ENCODE assay signal across 8 cellular contexts in genomic region chr1:168342572-168343280, GRCh38.
A peak's percentile ranks its signal among the peaks of the same experiment; 100 is the strongest.
DNase-seq lines count a peak whose midpoint lies in the region; ATAC-seq, FAIRE-seq and TF ChIP-seq lines count a peak whose summit lies in the region.

No MANE protein-coding gene starts in this region.

- no peak overlapping the region for H3K9ac ChIP-seq in mammary epithelial cell (ENCODE audit: insufficient read depth, low read length)

- peaks cover 13% of the 10 kb centered on the region; the same call in 1 of the 3 replicates for H3K4me1 ChIP-seq in A549
- H3K4me1 ChIP-seq in mammary epithelial cell (ENCODE audit: insufficient read depth, low read length) = peaks cover 14% of the 10 kb centered on the region

- ATAC-seq in A549 (peak; percentile 98 to 99), GM18858 (IDR thresholded peaks at IDR 0.05; ENCODE audit: unreplicated experiment) (peak; percentile 79), HG03135 (IDR thresholded peaks at IDR 0.05; ENCODE audit: unreplicated experiment) (peak; percentile 75)

- H3K9me3 ChIP-seq in A549 (no peaks in the 10 kb centered on the region), mammary epithelial cell (replicated peaks; ENCODE audit: insufficient read depth, low read length) (no peaks in the 10 kb centered on the region)

- H3K36me3 ChIP-seq in mammary epithelial cell (ENCODE audit: insufficient read depth, low read length) = no peaks in the 10 kb centered on the region

- H2AFZ ChIP-seq in mammary epithelial cell (ENCODE audit: low read depth, low read length) = peak overlapping the region; percentile 40

- TF ChIP-seq CTCF in A549 (IDR thresholded peaks at IDR 0.05) (peak; percentile 84), WI38 (IDR thresholded peaks at IDR 0.05; ENCODE audit: low read depth, low read length) (peak; percentile 39), mammary epithelial cell (conservative IDR thresholded peaks at IDR 0.05 in 1 of 2, IDR thresholded peaks at IDR 0.05 in 1 of 2; ENCODE audit: extremely low read depth in 1 of 2, insufficient read depth in 1 of 2, low read depth in 1 of 2, low read length in 2 of 2) (peak; percentile 68 to 77)

- no peak for FAIRE-seq in A549 (lab: Jason Lieb, UNC)

- TF ChIP-seq EP300 in A549 (IDR thresholded peaks at IDR 0.05) = no peak

- BruUV-seq in mammary epithelial cell (replicated peaks; lab: Mats Ljungman, UMichigan) = no TSS peak

- H4K20me1 ChIP-seq in mammary epithelial cell (ENCODE audit: insufficient read depth, low read length) = no peaks in the 10 kb centered on the region

- H3K27ac ChIP-seq in A549 (peak overlapping the region; percentile 51 to 71), mammary epithelial cell (ENCODE audit: insufficient read depth, low read depth, low read length) (no peak overlapping the region)

- H3K27me3 ChIP-seq in mammary epithelial cell (ENCODE audit: insufficient read depth, low read length) = no peaks in the 10 kb centered on the region

- TF ChIP-seq POLR2A in A549 (IDR thresholded peaks at IDR 0.05; ENCODE audit: low read length) = no peak

- DNase-seq in A549 (ENCODE audit: low read depth in 1 of 2, low spot score in 1 of 2) (peak; percentile 43 to 88), NCI-H2171 treated with DMSO at 0.1 percent for 48 hours (lab: John Stamatoyannopoulos, UW) (peak; percentile 81), mammary epithelial cell (peak; percentile 69), inferior parietal cortex (ENCODE audit: extremely low spot score) (peak; percentile 91)
- DNase-seq in stimulated activated CD4-positive, alpha-beta T cell treated with anti-CD3 and anti-CD28 coated beads, Interleukin-12 subunit alpha, Interleukin-12 subunit beta, amount 100 ng/mL, for 48 hours (ENCODE audit: low read depth in 2 of 3, low spot score in 1 of 3) = peak; percentile 81 to 86 (median 82)

- H3K4me3 ChIP-seq in A549 = peak overlapping the region; percentile 32
- H3K4me3 ChIP-seq in WI38 (ENCODE audit: low read depth, low read length) = peak overlapping the region; percentile 41
- H3K4me3 ChIP-seq in mammary epithelial cell (replicated peaks in 1 of 3; ENCODE audit: insufficient read depth in 1 of 3, low read depth in 2 of 3, low read length in 3 of 3) = no peak overlapping the region

- H3K79me2 ChIP-seq in mammary epithelial cell (ENCODE audit: insufficient read depth, low read length) = no peaks in the 10 kb centered on the region

- TF ChIP-seq RAD21 in A549 (conservative IDR thresholded peaks at IDR 0.05 in 1 of 2, IDR thresholded peaks at IDR 0.05 in 1 of 2) = peak; percentile 88 to 92

- intact Hi-C loops in mammary epithelial cell (cut with micrococcal nuclease) = loop anchor here (1.0 kb wide), 4 partner anchors 97 to 261 kb away; no protein-coding TSS in a partner anchor

- POLR2A ChIA-PET in A549 (lab: Yijun Ruan, JAX) = interaction anchor here (0.5 to 1.8 kb wide), 4 partner anchors 97 to 1026 kb away, joined by 3 to 6 read pairs (median 4); no protein-coding TSS in a partner anchor

- WGBS in A549 (ENCODE audit: missing lambda C conversion rate) = 11% methylated on average over 21 of the region's 21 CpGs
- 16% methylated on average over 20 of the region's 21 CpGs for WGBS in mammary epithelial cell (ENCODE audit: low coverage, missing lambda C conversion rate)

- dilution Hi-C loops in mammary epithelial cell (cut with HindIII; ENCODE audit: low sequenced_read_pairs) = no loop called here

- CTCF ChIA-PET in A549 (lab: Yijun Ruan, JAX) = interaction anchor here (0.6 to 4.4 kb wide), 86 partner anchors 9 to 1244 kb away, joined by 3 to 47 read pairs (median 4); partner anchors contain the start of genes F5 and SFT2D2
- CTCF ChIA-PET in mammary epithelial cell (lab: Charles Lee; ENCODE audit: low non-redundant PET) = interaction anchor here (0.6 to 1.2 kb wide), 12 partner anchors 12 to 998 kb away, joined by 3 to 6 read pairs (median 3); no protein-coding TSS in a partner anchor

- in situ Hi-C loops in mammary epithelial cell (cut with MboI; ENCODE audit: low sequenced_read_pairs in 2 of 2) = loop anchor here in 1 of 2 donors (10.0 kb wide), 1 partner anchor 232 kb away; the partner anchor contains the start of gene XCL1

- peak overlapping the region; percentile 80 for H3K4me2 ChIP-seq in A549
- peak overlapping the region; percentile 66 for H3K4me2 ChIP-seq in mammary epithelial cell (ENCODE audit: insufficient read depth, low read depth, low read length)

TF ChIP-seq in A549, 52 proteins besides CTCF, POLR2A, EP300 and RAD21:
- TF ChIP-seq MAFK (IDR thresholded peaks at IDR 0.05; ENCODE audit: partially characterized antibody) (no peak), FOSL2 (IDR thresholded peaks at IDR 0.05) (no peak), FOSL2 (CRISPR knock-in tag; IDR thresholded peaks at IDR 0.05) (peak; percentile 50), SMC3 (IDR thresholded peaks at IDR 0.05) (peak; percentile 88)
TF ChIP-seq in A549: peak in this region for 2.

Comparison
In these comparisons a context has a peak if more than half of its experiments do, and no peak if none do; other contexts are left out.
1. H3K4me3 ChIP-seq: peak in A549 (single experiment) and WI38 (single experiment); none in mammary epithelial cell (0 of 3).
2. Peak in every context shown above with its lines, with median percentiles within 50 percentile points of each other: ATAC-seq, DNase-seq and CTCF ChIP-seq.